Comparison of ENCODE assay signal across 8 cellular contexts in the genomic region with DNA sequence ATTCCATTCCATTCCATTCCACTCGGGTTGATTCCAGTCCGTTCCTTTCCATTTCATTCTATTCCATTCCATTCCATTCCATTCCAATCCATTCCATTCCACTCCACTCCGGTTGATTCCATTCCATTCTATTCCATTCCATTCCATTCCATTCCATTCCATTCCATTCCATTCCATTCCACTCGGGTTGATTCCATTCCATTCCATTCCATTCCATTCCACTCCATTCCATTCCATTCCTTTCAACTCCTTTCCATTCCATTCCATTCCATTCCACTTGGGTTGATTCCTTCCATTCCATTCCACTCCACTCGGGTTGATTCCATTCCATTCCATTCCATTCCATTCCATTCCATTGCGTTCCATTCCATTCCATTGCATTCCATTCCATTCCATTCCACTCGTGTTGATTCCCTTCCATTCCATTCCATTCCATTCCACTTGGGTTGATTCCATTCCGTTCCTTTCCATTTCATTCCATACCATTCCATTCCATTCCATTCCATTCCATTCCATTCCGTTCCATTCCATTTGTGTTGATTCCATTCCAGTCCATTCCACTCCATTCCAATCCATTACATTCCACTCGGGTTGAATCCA.
DNase-seq lines count a peak whose midpoint lies in the region; ATAC-seq lines count a peak whose summit lies in the region.
"Not testable (repeated sequence)": the region's sequence is repeated elsewhere in the genome, so short reads cannot be mapped to it uniquely, and the experiment has no call there.

No MANE protein-coding gene starts in this region.

- H3K9me3 Mint-ChIP-seq in activated T-helper 17 cell treated with anti-CD3 and anti-CD28 coated beads, Interleukin-2, amount 50 U/mL, for 72 hours = peaks cover 36% of the 10 kb centered on the region

- intact Hi-C loops in left colon (cut with DNase I, micrococcal nuclease) = not testable (repeated sequence)

- H3K4me1 Mint-ChIP-seq in activated T-helper 17 cell treated with anti-CD3 and anti-CD28 coated beads, Interleukin-2, amount 50 U/mL, for 72 hours = peaks cover 27% of the 10 kb centered on the region

- not testable (repeated sequence) for H3K27ac Mint-ChIP-seq in activated T-helper 17 cell treated with anti-CD3 and anti-CD28 coated beads, Interleukin-2, amount 50 U/mL, for 72 hours

- peak; percentile 49 for ATAC-seq in GM18502 (IDR thresholded peaks at IDR 0.05; ENCODE audit: poor library complexity, unreplicated experiment)
- peak; percentile 31 for ATAC-seq in GM19397 (IDR thresholded peaks at IDR 0.05; ENCODE audit: unreplicated experiment)
- ATAC-seq in GM21786 (IDR thresholded peaks at IDR 0.05; ENCODE audit: unreplicated experiment) = peak; percentile 32
- ATAC-seq in HG02981 (IDR thresholded peaks at IDR 0.05; ENCODE audit: unreplicated experiment) = peak; percentile 28
- peak; percentile 25 for ATAC-seq in HG03469 (IDR thresholded peaks at IDR 0.05; ENCODE audit: unreplicated experiment)
- ATAC-seq in activated T-helper 17 cell treated with anti-CD3 and anti-CD28 coated beads, Interleukin-2, amount 50 U/mL, for 72 hours (replicated peaks) = peak; percentile 57
- ATAC-seq in left colon = peak; percentile 45
- peak; percentile 44 for ATAC-seq in stimulated activated naive CD8-positive, alpha-beta T cell treated with anti-CD3 and anti-CD28 coated beads, Interleukin-15, Interleukin-2, amounts not matched to agents 100 U/mL and 50 U/mL, for 24 hours

- not testable (repeated sequence) for H3K36me3 Mint-ChIP-seq in activated T-helper 17 cell treated with anti-CD3 and anti-CD28 coated beads, Interleukin-2, amount 50 U/mL, for 72 hours (ENCODE audit: low read depth)

- not testable (repeated sequence) for DNase-seq in left colon; stimulated activated naive CD8-positive, alpha-beta T cell treated with anti-CD3 and anti-CD28 coated beads, Interleukin-15, Interleukin-2, amounts not matched to agents 100 U/mL and 50 U/mL, for 24 hours

- H3K27me3 Mint-ChIP-seq in activated T-helper 17 cell treated with anti-CD3 and anti-CD28 coated beads, Interleukin-2, amount 50 U/mL, for 72 hours = not testable (repeated sequence)

- not testable (repeated sequence) for H3K4me3 Mint-ChIP-seq in activated T-helper 17 cell treated with anti-CD3 and anti-CD28 coated beads, Interleukin-2, amount 50 U/mL, for 72 hours
